8 cellular contexts compared by ENCODE assay signal in genomic region chr16:89656435-89657121, GRCh38. TPM values are rescaled to one million over a fixed set of nuclear protein-coding genes. Genes with fewer than 3 reads are reported as not detected.
DNase-seq lines count a peak whose midpoint lies in the region; TF ChIP-seq lines count a peak whose summit lies in the region.

No MANE protein-coding gene starts in this region.

- H3K27ac ChIP-seq in liver (ENCODE audit: low read depth in 1 of 2, low read length in 2 of 2) (peak overlapping the region in 1 of 2 donors; percentile 72), thymus (ENCODE audit: low read depth) (peak overlapping the region; percentile 40)

- H3K4me3 Mint-ChIP-seq in T-helper 1 cell treated with Interleukin-12 subunit alpha and Interleukin-12 subunit beta and Interleukin-4 antibody, amounts not matched to agents 30 μg/mL and 1 μg/mL, for 36 hours: peak overlapping the region; percentile 83

- no peaks in the 10 kb centered on the region for H3K9me3 Mint-ChIP-seq in T-helper 1 cell treated with Interleukin-12 subunit alpha and Interleukin-12 subunit beta and Interleukin-4 antibody, amounts not matched to agents 30 μg/mL and 1 μg/mL, for 36 hours

- peaks cover 2 to 11% (median 5%) of the 10 kb centered on the region in 4 donors for H3K36me3 ChIP-seq in liver (ENCODE audit: control insufficient read depth in 4 of 4, insufficient read depth in 3 of 4, low read depth in 1 of 4, low read length in 3 of 4)
- peaks cover 24% of the 10 kb centered on the region for H3K36me3 ChIP-seq in thymus (ENCODE audit: control insufficient read depth, insufficient read depth)

- peaks cover 4 to 29% (median 22%) of the 10 kb centered on the region in 4 donors for H3K4me1 ChIP-seq in liver (ENCODE audit: control insufficient read depth in 4 of 4, insufficient read depth in 4 of 4, low read length in 3 of 4)
- peaks cover 17% of the 10 kb centered on the region for H3K4me1 ChIP-seq in thymus (ENCODE audit: control insufficient read depth, insufficient read depth, low read length)

- no peaks in the 10 kb centered on the region for H3K27me3 Mint-ChIP-seq in T-helper 1 cell treated with Interleukin-12 subunit alpha and Interleukin-12 subunit beta and Interleukin-4 antibody, amounts not matched to agents 30 μg/mL and 1 μg/mL, for 36 hours (ENCODE audit: low read depth)

- peak overlapping the region; percentile 78 for H3K27ac Mint-ChIP-seq in T-helper 1 cell treated with Interleukin-12 subunit alpha and Interleukin-12 subunit beta and Interleukin-4 antibody, amounts not matched to agents 30 μg/mL and 1 μg/mL, for 36 hours

- H3K27me3 ChIP-seq in liver (ENCODE audit: control insufficient read depth in 4 of 4, insufficient read depth in 4 of 4, low read length in 3 of 4): no peaks in the 10 kb centered on the region
- no peaks in the 10 kb centered on the region for H3K27me3 ChIP-seq in thymus (ENCODE audit: control insufficient read depth, insufficient read depth)

- DNase-seq in T-helper 1 cell: no peak
- no peak for DNase-seq in astrocyte of the spinal cord (ENCODE audit: low read depth, low spot score)
- no peak for DNase-seq in DMS53 (lab: John Stamatoyannopoulos, UW)
- no peak for DNase-seq in GM20000 (ENCODE audit: low spot score)
- DNase-seq in hepatic stellate cell (ENCODE audit: low spot score): no peak

- WGBS in liver: 38% methylated on average over 32 of the region's 32 CpGs
- 42% methylated on average over 32 of the region's 32 CpGs for WGBS in thymus

- in situ Hi-C loops in astrocyte of the spinal cord (cut with HindIII; ENCODE audit: low sequenced_read_pairs): no loop called here

- H3K9ac ChIP-seq in liver (ENCODE audit: low read depth in 1 of 2, low read length in 2 of 2): no peak overlapping the region

- peaks cover 34% of the 10 kb centered on the region for H3K4me1 Mint-ChIP-seq in T-helper 1 cell treated with Interleukin-12 subunit alpha and Interleukin-12 subunit beta and Interleukin-4 antibody, amounts not matched to agents 30 μg/mL and 1 μg/mL, for 36 hours (ENCODE audit: low read depth)

- TF ChIP-seq CTCF in astrocyte of the spinal cord (IDR thresholded peaks at IDR 0.05; ENCODE audit: low read depth, low read length) (no peak), liver (IDR thresholded peaks at IDR 0.05; ENCODE audit: low read depth, low read length, missing input control) (no peak), GM20000 (IDR thresholded peaks at IDR 0.05; ENCODE audit: extremely low read depth, missing control alignments) (no peak)

- no peak for TF ChIP-seq RAD21 in liver (IDR thresholded peaks at IDR 0.05)

- H3K4me3 ChIP-seq in astrocyte of the spinal cord (ENCODE audit: low read depth, low read length) (peak overlapping the region; percentile 97), liver (ENCODE audit: low read depth in 1 of 3, low read length in 3 of 3) (peak overlapping the region; percentile 87 to 95 (median 89)), thymus (ENCODE audit: low read length) (peak overlapping the region; percentile 90)

- H3K36me3 Mint-ChIP-seq in T-helper 1 cell treated with Interleukin-12 subunit alpha and Interleukin-12 subunit beta and Interleukin-4 antibody, amounts not matched to agents 30 μg/mL and 1 μg/mL, for 36 hours (ENCODE audit: low read depth): peaks cover 23% of the 10 kb centered on the region

- H3K9me3 ChIP-seq in liver (ENCODE audit: control insufficient read depth in 4 of 4, low read length in 3 of 4): no peaks in the 10 kb centered on the region
- H3K9me3 ChIP-seq in thymus (ENCODE audit: control insufficient read depth): no peaks in the 10 kb centered on the region

TF ChIP-seq in liver, 16 proteins besides CTCF, POLR2A, EP300 and RAD21:
- no peak for TF ChIP-seq HNF4A (conservative IDR thresholded peaks at IDR 0.05)
- TF ChIP-seq, protein P1, sequence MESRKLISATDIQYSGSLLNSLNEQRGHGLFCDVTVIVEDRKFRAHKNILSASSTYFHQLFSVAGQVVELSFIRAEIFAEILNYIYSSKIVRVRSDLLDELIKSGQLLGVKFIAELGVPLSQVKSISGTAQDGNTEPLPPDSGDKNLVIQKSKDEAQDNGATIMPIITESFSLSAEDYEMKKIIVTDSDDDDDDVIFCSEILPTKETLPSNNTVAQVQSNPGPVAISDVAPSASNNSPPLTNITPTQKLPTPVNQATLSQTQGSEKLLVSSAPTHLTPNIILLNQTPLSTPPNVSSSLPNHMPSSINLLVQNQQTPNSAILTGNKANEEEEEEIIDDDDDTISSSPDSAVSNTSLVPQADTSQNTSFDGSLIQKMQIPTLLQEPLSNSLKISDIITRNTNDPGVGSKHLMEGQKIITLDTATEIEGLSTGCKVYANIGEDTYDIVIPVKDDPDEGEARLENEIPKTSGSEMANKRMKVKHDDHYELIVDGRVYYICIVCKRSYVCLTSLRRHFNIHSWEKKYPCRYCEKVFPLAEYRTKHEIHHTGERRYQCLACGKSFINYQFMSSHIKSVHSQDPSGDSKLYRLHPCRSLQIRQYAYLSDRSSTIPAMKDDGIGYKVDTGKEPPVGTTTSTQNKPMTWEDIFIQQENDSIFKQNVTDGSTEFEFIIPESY (IDR thresholded peaks at IDR 0.05): no peak
- TF ChIP-seq EGR1 (IDR thresholded peaks at IDR 0.05; ENCODE audit: low read depth in 2 of 2): no peak
- TF ChIP-seq TAF1 (conservative IDR thresholded peaks at IDR 0.05): no peak
- no peak for TF ChIP-seq NR2F2 (IDR thresholded peaks at IDR 0.05)
- TF ChIP-seq FOXA2 (IDR thresholded peaks at IDR 0.05): no peak
- TF ChIP-seq ATF3 (IDR thresholded peaks at IDR 0.05): no peak
- TF ChIP-seq, protein P2, sequence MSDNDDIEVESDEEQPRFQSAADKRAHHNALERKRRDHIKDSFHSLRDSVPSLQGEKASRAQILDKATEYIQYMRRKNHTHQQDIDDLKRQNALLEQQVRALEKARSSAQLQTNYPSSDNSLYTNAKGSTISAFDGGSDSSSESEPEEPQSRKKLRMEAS (IDR thresholded peaks at IDR 0.05): no peak
- TF ChIP-seq YY1 (IDR thresholded peaks at IDR 0.05): no peak
- TF ChIP-seq RXRA (IDR thresholded peaks at IDR 0.05): no peak
- TF ChIP-seq GABPA (IDR thresholded peaks at IDR 0.05 in 1 of 2, conservative IDR thresholded peaks at IDR 0.05 in 1 of 2): no peak
- no peak for TF ChIP-seq SP1 (IDR thresholded peaks at IDR 0.05)
- no peak for TF ChIP-seq HNF4G (IDR thresholded peaks at IDR 0.05)
- TF ChIP-seq, protein P3, sequence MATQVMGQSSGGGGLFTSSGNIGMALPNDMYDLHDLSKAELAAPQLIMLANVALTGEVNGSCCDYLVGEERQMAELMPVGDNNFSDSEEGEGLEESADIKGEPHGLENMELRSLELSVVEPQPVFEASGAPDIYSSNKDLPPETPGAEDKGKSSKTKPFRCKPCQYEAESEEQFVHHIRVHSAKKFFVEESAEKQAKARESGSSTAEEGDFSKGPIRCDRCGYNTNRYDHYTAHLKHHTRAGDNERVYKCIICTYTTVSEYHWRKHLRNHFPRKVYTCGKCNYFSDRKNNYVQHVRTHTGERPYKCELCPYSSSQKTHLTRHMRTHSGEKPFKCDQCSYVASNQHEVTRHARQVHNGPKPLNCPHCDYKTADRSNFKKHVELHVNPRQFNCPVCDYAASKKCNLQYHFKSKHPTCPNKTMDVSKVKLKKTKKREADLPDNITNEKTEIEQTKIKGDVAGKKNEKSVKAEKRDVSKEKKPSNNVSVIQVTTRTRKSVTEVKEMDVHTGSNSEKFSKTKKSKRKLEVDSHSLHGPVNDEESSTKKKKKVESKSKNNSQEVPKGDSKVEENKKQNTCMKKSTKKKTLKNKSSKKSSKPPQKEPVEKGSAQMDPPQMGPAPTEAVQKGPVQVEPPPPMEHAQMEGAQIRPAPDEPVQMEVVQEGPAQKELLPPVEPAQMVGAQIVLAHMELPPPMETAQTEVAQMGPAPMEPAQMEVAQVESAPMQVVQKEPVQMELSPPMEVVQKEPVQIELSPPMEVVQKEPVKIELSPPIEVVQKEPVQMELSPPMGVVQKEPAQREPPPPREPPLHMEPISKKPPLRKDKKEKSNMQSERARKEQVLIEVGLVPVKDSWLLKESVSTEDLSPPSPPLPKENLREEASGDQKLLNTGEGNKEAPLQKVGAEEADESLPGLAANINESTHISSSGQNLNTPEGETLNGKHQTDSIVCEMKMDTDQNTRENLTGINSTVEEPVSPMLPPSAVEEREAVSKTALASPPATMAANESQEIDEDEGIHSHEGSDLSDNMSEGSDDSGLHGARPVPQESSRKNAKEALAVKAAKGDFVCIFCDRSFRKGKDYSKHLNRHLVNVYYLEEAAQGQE (IDR thresholded peaks at IDR 0.05): no peak
- TF ChIP-seq FOXA1 (IDR thresholded peaks at IDR 0.05): no peak
- TF ChIP-seq JUND (IDR thresholded peaks at IDR 0.05): no peak

RNA-seq across cellular contexts. Expression of gene CHMP1A, which starts 0.9 kb away (rescaled TPM):
- total RNA-seq in liver: 10 to 100 TPM; 31.7 to 36.7 TPM
- polyA plus RNA-seq in liver: 10 to 100 TPM; 25.7 to 32.9 TPM
- 70.8 TPM for polyA plus RNA-seq in thymus

RNA-seq across cellular contexts. Expression of gene SPATA33, which starts 1.1 kb away (rescaled TPM):
- 1 to 10 TPM; 3.3 to 3.6 TPM for total RNA-seq in liver
- polyA plus RNA-seq in liver (1 to 10 TPM; 1.6 to 3.5 TPM), thymus (8.1 TPM)

RNA-seq across cellular contexts. Expression of gene CDK10, which starts 29.9 kb away (rescaled TPM):
- total RNA-seq in liver: 10 to 100 TPM; 25.1 to 68.4 TPM
- 10 to 100 TPM; 43.6 to 81.2 TPM for polyA plus RNA-seq in liver
- polyA plus RNA-seq in thymus: 124 TPM

RNA-seq across cellular contexts. Expression of gene DPEP1, which starts 43.1 kb away (rescaled TPM):
- under 1 TPM; 0.25 to 0.65 TPM for total RNA-seq in liver
- polyA plus RNA-seq in liver (under 1 TPM; 0.14 to 0.83 TPM), thymus (2.9 TPM)

RNA-seq across cellular contexts. Expression of gene SPATA2L, which starts 44.9 kb away (rescaled TPM):
- 10 to 100 TPM in 1 of 2 donors, 1 to 10 TPM in 1; 5.9 to 11.3 TPM for total RNA-seq in liver
- 1 to 10 TPM; 4.6 to 7.8 TPM for polyA plus RNA-seq in liver
- 9.1 TPM for polyA plus RNA-seq in thymus
